In the genomic region with DNA sequence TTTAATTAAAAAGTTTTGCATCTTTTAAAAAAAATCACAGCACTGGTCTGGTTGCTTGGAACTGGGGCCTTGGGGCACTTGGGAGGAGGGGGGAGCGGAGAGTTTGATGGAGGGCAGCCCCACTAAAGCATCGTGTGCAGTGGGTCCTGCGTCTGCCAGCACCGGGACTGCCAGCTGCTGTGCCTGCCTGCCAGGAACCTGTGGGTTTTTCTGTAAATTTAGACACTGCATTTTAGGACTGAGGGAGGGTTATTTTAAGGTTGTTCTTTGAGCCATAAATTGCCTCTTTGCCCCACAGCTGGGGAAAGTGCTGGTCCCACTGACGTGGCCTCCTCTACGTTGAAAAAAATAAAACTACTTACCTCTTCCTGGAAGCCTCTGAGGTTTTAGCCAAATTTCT, we compare ENCODE assay signal across 9 cellular contexts. TPM values are rescaled to one million over a fixed set of nuclear protein-coding genes. Genes with fewer than 3 reads are reported as not detected.
DNase-seq lines count a peak whose midpoint lies in the region; ATAC-seq and TF ChIP-seq lines count a peak whose summit lies in the region.
"Had no signal": no experiment of that assay in that cellular context is flagged by ENCODE, and none has a peak within 500 bp of the region (broad histone marks: within the 10 kb centered on the region; RNA-seq: fewer than 3 reads in every experiment).

No MANE protein-coding gene starts in this region.

- no peak overlapping the region for H3K4me2 ChIP-seq in trophoblast cell (ENCODE audit: low read length)

- H3K27me3 ChIP-seq in left ventricle myocardium inferior (ENCODE audit: low read depth) (no peaks in the 10 kb centered on the region), adipocyte (replicated peaks; ENCODE audit: control insufficient read depth, insufficient read depth, low read length) (no peaks in the 10 kb centered on the region), mucosa of stomach (ENCODE audit: control insufficient read depth, insufficient read depth, low read length) (no peaks in the 10 kb centered on the region), upper lobe of left lung (no peaks in the 10 kb centered on the region), trophoblast cell (ENCODE audit: insufficient read depth, low read length) (peaks cover 41% of the 10 kb centered on the region)

- H4K12ac ChIP-seq in trophoblast cell (ENCODE audit: low read depth, low read length) = no peak overlapping the region

- peak overlapping the region; percentile 89 for H3K4me3 ChIP-seq in left ventricle myocardium inferior
- H3K4me3 ChIP-seq in adipocyte (ENCODE audit: low read length) = peak overlapping the region; percentile 80
- peak overlapping the region; percentile 87 for H3K4me3 ChIP-seq in mucosa of stomach (ENCODE audit: low read length)
- peak overlapping the region; percentile 60 to 90 (median 76) for H3K4me3 ChIP-seq in upper lobe of left lung
- H3K4me3 ChIP-seq in trophoblast cell (ENCODE audit: low read depth, low read length) = no peak overlapping the region

- peak overlapping the region; percentile 96 for H3K27ac ChIP-seq in left ventricle myocardium inferior (replicated peaks)
- peak overlapping the region; percentile 94 to 97 (median 97) for H3K27ac ChIP-seq in upper lobe of left lung
- H3K27ac ChIP-seq in trophoblast cell (ENCODE audit: low read depth, low read length) = no peak overlapping the region

- H2BK5ac ChIP-seq in trophoblast cell (ENCODE audit: low read depth, low read length, poor library complexity) = no peak overlapping the region

- WGBS in upper lobe of left lung, 2 donors = 31 to 35% methylated on average over 5 to 6 of the region's 6 CpGs
- whole genome bisulfite sequencing in trophoblast cell (ENCODE audit: extremely low coverage, insufficient coverage, insufficient read length) = no CpG with 5 or more reads among the region's 6 CpGs

- no peaks in the 10 kb centered on the region for H3K79me1 ChIP-seq in trophoblast cell (ENCODE audit: low read length)

- H2BK120ac ChIP-seq in trophoblast cell (ENCODE audit: insufficient read depth, low read length, poor library complexity) = no peak overlapping the region

- H4K91ac ChIP-seq in trophoblast cell (ENCODE audit: low read depth, low read length) = no peak overlapping the region

- DNase-seq in left ventricle myocardium inferior (no peak), Right ventricle myocardium superior (no peak), adipocyte (ENCODE audit: low read depth) (no peak), upper lobe of left lung (peak in 1 of 2 donors; percentile 58), NCI-H748 treated with DMSO at 0.1 percent for 48 hours (lab: John Stamatoyannopoulos, UW) (no peak), trophoblast cell (no peak), NCI-H82 (lab: John Stamatoyannopoulos, UW) (no peak)
- DNase-seq: foreskin fibroblast had no signal

- H3K23ac ChIP-seq in trophoblast cell (ENCODE audit: low read length) = no peak overlapping the region

- peaks cover 63% of the 10 kb centered on the region for H3K4me1 ChIP-seq in left ventricle myocardium inferior
- H3K4me1 ChIP-seq in adipocyte (ENCODE audit: control insufficient read depth, insufficient read depth, low read length) = peaks cover 21% of the 10 kb centered on the region
- H3K4me1 ChIP-seq in mucosa of stomach (ENCODE audit: control insufficient read depth, insufficient read depth, low read length) = peaks cover 41% of the 10 kb centered on the region
- H3K4me1 ChIP-seq in upper lobe of left lung = peaks cover 33 to 64% (median 38%) of the 10 kb centered on the region in 4 donors
- H3K4me1 ChIP-seq in trophoblast cell (ENCODE audit: control insufficient read depth in 1 of 2, insufficient read depth in 2 of 2, low read length in 2 of 2) = peaks cover 3 to 9% of the 10 kb centered on the region in 2 experiments

- no peaks in the 10 kb centered on the region for H3K79me2 ChIP-seq in trophoblast cell (ENCODE audit: control insufficient read depth, insufficient read depth, low read length, poor library complexity)

- H2AK5ac ChIP-seq in trophoblast cell (ENCODE audit: low read length) = no peak overlapping the region

- peaks cover 33% of the 10 kb centered on the region for H3K36me3 ChIP-seq in left ventricle myocardium inferior
- no peaks in the 10 kb centered on the region for H3K36me3 ChIP-seq in adipocyte (ENCODE audit: control insufficient read depth, insufficient read depth, low read length, severe bottlenecking)
- peaks cover 30% of the 10 kb centered on the region for H3K36me3 ChIP-seq in mucosa of stomach (ENCODE audit: control insufficient read depth, insufficient read depth, low read length)
- H3K36me3 ChIP-seq in upper lobe of left lung = peaks cover 12 to 39% (median 19%) of the 10 kb centered on the region in 4 donors
- H3K36me3 ChIP-seq in trophoblast cell (ENCODE audit: control insufficient read depth in 1 of 2, insufficient read depth in 2 of 2, low read length in 2 of 2) = no peaks in the 10 kb centered on the region

- no peak for TF ChIP-seq POLR2A in upper lobe of left lung (IDR thresholded peaks at IDR 0.05)

- H2AFZ ChIP-seq in trophoblast cell (ENCODE audit: insufficient read depth, low read length, poor library complexity) = no peak overlapping the region

- no peak overlapping the region for H2BK12ac ChIP-seq in trophoblast cell (ENCODE audit: low read length)

- intact Hi-C loops in left ventricle myocardium inferior (cut with micrococcal nuclease) (no loop called here), Right ventricle myocardium superior (cut with DNase I) (no loop called here)

- H4K8ac ChIP-seq in trophoblast cell (ENCODE audit: low read depth, low read length) = no peak overlapping the region

- H3K9me3 ChIP-seq in left ventricle myocardium inferior (replicated peaks) = no peaks in the 10 kb centered on the region
- no peaks in the 10 kb centered on the region for H3K9me3 ChIP-seq in adipocyte (ENCODE audit: control insufficient read depth, low read length)
- H3K9me3 ChIP-seq in mucosa of stomach (ENCODE audit: control insufficient read depth, low read length) = no peaks in the 10 kb centered on the region
- H3K9me3 ChIP-seq in upper lobe of left lung = no peaks in the 10 kb centered on the region
- no peaks in the 10 kb centered on the region for H3K9me3 ChIP-seq in trophoblast cell (ENCODE audit: insufficient read depth, low read depth, low read length)

- H3K4ac ChIP-seq in trophoblast cell (ENCODE audit: low read depth, low read length) = no peak overlapping the region

- TF ChIP-seq CTCF in left ventricle myocardium inferior (IDR thresholded peaks at IDR 0.05; ENCODE audit: borderline replicate concordance) = no peak
- TF ChIP-seq CTCF in upper lobe of left lung (IDR thresholded peaks at IDR 0.05) = no peak

- H3K14ac ChIP-seq in trophoblast cell (ENCODE audit: low read length) = no peak overlapping the region

- ATAC-seq in Right ventricle myocardium superior (ENCODE audit: poor library complexity) (no peak), upper lobe of left lung (ENCODE audit: low FRiP score in 2 of 2) (no peak)

- no peak overlapping the region for H3K18ac ChIP-seq in trophoblast cell (ENCODE audit: low read length)

- H3K9ac ChIP-seq in adipocyte (ENCODE audit: low read length) (no peak overlapping the region), mucosa of stomach (ENCODE audit: low read length) (peak overlapping the region; percentile 100), trophoblast cell (ENCODE audit: low read length) (no peak overlapping the region)

- no peak for TF ChIP-seq EP300 in upper lobe of left lung (IDR thresholded peaks at IDR 0.05)

RNA-seq across cellular contexts. Expression of a gene that starts 2.9 kb away (rescaled TPM):
- total RNA-seq in left ventricle myocardium inferior = 65.2 TPM
- 67.6 TPM for total RNA-seq in Right ventricle myocardium superior
- 100 to 1,000 TPM in 2 of 6 donors, 10 to 100 TPM in 4; 26.2 to 298 (median 75.8) TPM for total RNA-seq in upper lobe of left lung
- polyA plus RNA-seq in trophoblast cell (2013) = 1.0 and 1.2 TPM in 2 replicates
